In the genomic region with DNA sequence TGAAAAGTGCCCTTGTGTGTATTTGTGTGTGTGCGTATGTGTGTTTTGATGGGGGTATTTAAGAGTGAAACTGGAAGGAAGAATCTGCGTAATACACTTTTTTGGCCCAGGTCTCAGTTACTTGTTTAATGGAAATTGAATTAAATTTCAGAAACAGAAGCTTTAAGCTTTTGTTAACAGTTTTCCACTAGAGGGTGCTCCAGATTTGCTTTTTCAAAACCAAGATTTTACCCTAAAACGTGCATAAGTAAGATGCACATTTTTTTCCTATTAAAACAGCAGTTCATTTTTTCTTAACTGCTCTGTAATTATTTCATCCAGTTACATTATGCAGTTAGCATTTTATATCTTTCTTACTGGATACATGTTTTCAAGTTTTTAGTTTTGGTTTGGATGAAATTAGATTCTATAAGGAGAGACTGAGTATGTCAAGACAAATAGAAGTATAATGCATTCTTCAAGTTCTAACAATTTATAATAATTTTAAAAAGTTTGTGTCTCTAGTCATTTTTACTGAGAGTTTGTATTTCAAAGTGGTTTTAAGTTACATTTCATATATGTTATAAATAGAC, we compare ENCODE assay signal across 9 cellular contexts.
DNase-seq lines count a peak whose midpoint lies in the region; ATAC-seq and TF ChIP-seq lines count a peak whose summit lies in the region.
"Had no signal": no experiment of that assay in that cellular context is flagged by ENCODE, and none has a peak within 500 bp of the region (broad histone marks: within the 10 kb centered on the region; RNA-seq: fewer than 3 reads in every experiment).

No MANE protein-coding gene starts in this region.

- TF ChIP-seq POLR2A in upper lobe of left lung (IDR thresholded peaks at IDR 0.05) = no peak

- H3K27ac ChIP-seq in upper lobe of left lung = no peak overlapping the region

- no peaks in the 10 kb centered on the region for H3K27me3 Mint-ChIP-seq in nephron progenitor cell (ENCODE audit: low read depth, poor library complexity)

- 72 to 76% methylated on average over 3 of the region's 3 CpGs for WGBS in upper lobe of left lung, 2 donors

- peaks cover 25% of the 10 kb centered on the region for H3K36me3 Mint-ChIP-seq in nephron progenitor cell (ENCODE audit: low read depth)
- H3K36me3 Mint-ChIP-seq in activated naive CD4-positive, alpha-beta T cell treated with anti-CD3 and anti-CD28 coated beads, Interleukin-2, amount 50 U/mL, for 72 hours = no peaks in the 10 kb centered on the region

- no peaks in the 10 kb centered on the region for H3K4me1 ChIP-seq in upper lobe of left lung

- H3K4me1 Mint-ChIP-seq in nephron progenitor cell = peaks cover 35% of the 10 kb centered on the region

- ATAC-seq in upper lobe of left lung (ENCODE audit: low FRiP score in 2 of 2) = no peak
- no peak for ATAC-seq in GM19467 (IDR thresholded peaks at IDR 0.05; ENCODE audit: unreplicated experiment)
- no peak for ATAC-seq in activated naive CD4-positive, alpha-beta T cell treated with anti-CD3 and anti-CD28 coated beads, Interleukin-2, amount 50 U/mL, for 72 hours

- no peak for DNase-seq in GM06990 (ENCODE audit: extremely low read depth, insufficient read length)
- DNase-seq in NCI-H1694 (lab: John Stamatoyannopoulos, UW) = peak; percentile 18
- peak; percentile 61 to 67 for DNase-seq in cardiac fibroblast (ENCODE audit: low read depth in 2 of 2)
- DNase-seq in nephron progenitor cell = no peak
- no peak for DNase-seq in upper lobe of left lung
- DNase-seq in CD1c-positive myeloid dendritic cell (ENCODE audit: extremely low spot score) = no peak
- no peak for DNase-seq in activated naive CD4-positive, alpha-beta T cell treated with anti-CD3 and anti-CD28 coated beads, Interleukin-2, amount 50 U/mL, for 72 hours (ENCODE audit: low spot score in 2 of 2)
- DNase-seq: NCI-H2029 had no signal

- H3K4me3 ChIP-seq in GM06990 (replicated peaks; ENCODE audit: low read depth, low read length) (no peak overlapping the region), cardiac fibroblast (replicated peaks in 1 of 2; ENCODE audit: low read depth in 2 of 2, low read length in 2 of 2) (no peak overlapping the region), upper lobe of left lung (no peak overlapping the region)

- H3K36me3 ChIP-seq in GM06990 (ENCODE audit: control insufficient read depth, insufficient read depth, low read length) (no peaks in the 10 kb centered on the region), upper lobe of left lung (peaks cover 3 to 24% (median 13%) of the 10 kb centered on the region in 4 donors)

- H3K9me3 Mint-ChIP-seq in nephron progenitor cell = no peaks in the 10 kb centered on the region
- H3K9me3 Mint-ChIP-seq in activated naive CD4-positive, alpha-beta T cell treated with anti-CD3 and anti-CD28 coated beads, Interleukin-2, amount 50 U/mL, for 72 hours = no peaks in the 10 kb centered on the region

- TF ChIP-seq EP300 in upper lobe of left lung (IDR thresholded peaks at IDR 0.05) = no peak

- peak; percentile 47 for TF ChIP-seq CTCF in GM06990 (IDR thresholded peaks at IDR 0.05; ENCODE audit: insufficient read depth, low read length, poor library complexity, severe bottlenecking)
- peak; percentile 53 for TF ChIP-seq CTCF in cardiac fibroblast (IDR thresholded peaks at IDR 0.05; ENCODE audit: low read depth, low read length)
- TF ChIP-seq CTCF in nephron progenitor cell (IDR thresholded peaks at IDR 0.05) = peak; percentile 44
- TF ChIP-seq CTCF in upper lobe of left lung (IDR thresholded peaks at IDR 0.05) = no peak

- H3K4me3 Mint-ChIP-seq in nephron progenitor cell = no peak overlapping the region

- H3K27ac Mint-ChIP-seq in nephron progenitor cell = no peak overlapping the region
- H3K27ac Mint-ChIP-seq in activated naive CD4-positive, alpha-beta T cell treated with anti-CD3 and anti-CD28 coated beads, Interleukin-2, amount 50 U/mL, for 72 hours = no peak overlapping the region

- H3K9me3 ChIP-seq in upper lobe of left lung = no peaks in the 10 kb centered on the region

- H3K27me3 ChIP-seq in GM06990 (replicated peaks; ENCODE audit: control insufficient read depth, insufficient read depth, low read length) (no peaks in the 10 kb centered on the region), upper lobe of left lung (no peaks in the 10 kb centered on the region)

Comparison
In these comparisons a context has a peak if more than half of its experiments do, and no peak if none do; other contexts are left out.
1. DNase-seq: peak in NCI-H1694 (single experiment) and cardiac fibroblast (2 of 2); none in GM06990 (single experiment), nephron progenitor cell (single experiment), upper lobe of left lung (0 of 2), CD1c-positive myeloid dendritic cell (single experiment) and activated naive CD4-positive, alpha-beta T cell treated with anti-CD3 and anti-CD28 coated beads, Interleukin-2, amount 50 U/mL, for 72 hours (0 of 2).
2. CTCF ChIP-seq: peak in GM06990 (single experiment), cardiac fibroblast (single experiment) and nephron progenitor cell (single experiment); none in upper lobe of left lung (0 of 6).